In the genomic region with DNA sequence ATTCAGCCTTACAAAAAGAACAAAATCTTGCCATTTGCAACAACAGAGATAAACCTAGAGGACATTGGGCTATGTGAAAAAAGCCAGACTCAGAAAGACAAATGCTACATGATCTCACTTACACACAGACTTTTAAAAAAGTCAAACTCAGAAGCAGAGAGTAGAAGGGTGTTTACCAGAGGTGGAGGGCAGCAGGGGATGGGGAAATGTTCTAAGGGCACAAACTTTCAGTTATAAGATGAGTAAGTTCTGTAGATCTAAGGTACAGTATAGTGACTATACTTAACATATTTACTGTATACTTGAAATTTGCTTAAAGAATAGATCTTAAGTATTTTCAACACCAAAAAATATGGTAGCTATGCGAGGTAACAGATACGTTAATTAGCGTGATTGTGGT, we compare ENCODE assay signal across 26 cellular contexts. TPM values are rescaled to one million over a fixed set of nuclear protein-coding genes. Genes with fewer than 3 reads are reported as not detected.
DNase-seq lines count a peak whose midpoint lies in the region; ATAC-seq and TF ChIP-seq lines count a peak whose summit lies in the region.
"Had no signal": no experiment of that assay in that cellular context is flagged by ENCODE, and none has a peak within 500 bp of the region (broad histone marks: within the 10 kb centered on the region; RNA-seq: fewer than 3 reads in every experiment).

No MANE protein-coding gene starts in this region.

- H3K27ac Mint-ChIP-seq in activated T-cell treated with anti-CD3 and anti-CD28 coated beads, Interleukin-2, amount 50 U/mL, for 72 hours = no peak overlapping the region
- no peak overlapping the region for H3K27ac Mint-ChIP-seq in activated T-cell treated with anti-CD3 and anti-CD28 coated beads, Interleukin-2, amount 50 U/mL, for 24 hours
- H3K27ac Mint-ChIP-seq: CD4-positive, alpha-beta T cell; type B pancreatic cell had no signal

- intact Hi-C loops in OCI-LY7 (cut with micrococcal nuclease; ENCODE audit: unreplicated experiment) (no loop called here), aorta (cut with DNase I) (loop anchor here in 1 of 2 donors (5.0 to 10.0 kb wide), 2 partner anchors 47 to 160 kb away; partner anchors contain the start of gene DUT)

- DNase-seq in activated T-cell treated with anti-CD3 and anti-CD28 coated beads, Interleukin-2, amount 50 U/mL, for 72 hours = no peak
- DNase-seq in activated T-cell treated with anti-CD3 and anti-CD28 coated beads, Interleukin-2, amount 50 U/mL, for 24 hours = no peak
- DNase-seq in OCI-LY7 (ENCODE audit: low spot score) (no peak), aorta (no peak)
- DNase-seq: 8988T; activated CD8-positive, alpha-beta memory T cell treated with anti-CD3 and anti-CD28 coated beads, Interleukin-2, amount 50 U/mL, for 4 hours; body of pancreas; CD4-positive, alpha-beta T cell; mammary epithelial cell; NCI-H1105; NCI-H2029; NCI-H82; OCI-M1; SK-N-SH had no signal

- no peaks in the 10 kb centered on the region for H3K27me3 Mint-ChIP-seq in activated T-cell treated with anti-CD3 and anti-CD28 coated beads, Interleukin-2, amount 50 U/mL, for 72 hours (ENCODE audit: low read depth)
- H3K27me3 Mint-ChIP-seq in activated T-cell treated with anti-CD3 and anti-CD28 coated beads, Interleukin-2, amount 50 U/mL, for 24 hours = peaks cover 17% of the 10 kb centered on the region
- H3K27me3 Mint-ChIP-seq: CD4-positive, alpha-beta T cell; type B pancreatic cell had no signal

- H3K4me2 ChIP-seq in OCI-LY7 (ENCODE audit: low read length) = peak overlapping the region; percentile 93
- H3K4me2 ChIP-seq: SK-N-SH had no signal

- CTCF ChIA-PET in OCI-LY7 (lab: Charles Lee; ENCODE audit: unreplicated experiment) = no interaction called here

- WGBS in aorta, 2 donors = 94 to 99% methylated on average over 3 of the region's 3 CpGs

- H3K36me3 Mint-ChIP-seq in activated T-cell treated with anti-CD3 and anti-CD28 coated beads, Interleukin-2, amount 50 U/mL, for 72 hours (ENCODE audit: insufficient read depth in 2 of 2) = peaks cover 5 to 12% of the 10 kb centered on the region in 2 donors
- peaks cover 3% of the 10 kb centered on the region for H3K36me3 Mint-ChIP-seq in activated T-cell treated with anti-CD3 and anti-CD28 coated beads, Interleukin-2, amount 50 U/mL, for 24 hours (ENCODE audit: low read depth)

- H3K4me3 ChIP-seq in OCI-LY7 (ENCODE audit: low read depth, low read length, poor library complexity, severe bottlenecking) = peak overlapping the region; percentile 19
- no peak overlapping the region for H3K4me3 ChIP-seq in aorta (ENCODE audit: low read length in 2 of 2)
- H3K4me3 ChIP-seq: body of pancreas had no signal

- H3K36me3 ChIP-seq in OCI-LY7 (ENCODE audit: insufficient read depth, low read length) (peaks cover 35% of the 10 kb centered on the region), aorta (ENCODE audit: control insufficient read depth in 1 of 2, insufficient read depth in 2 of 2, low read length in 1 of 2) (no peaks in the 10 kb centered on the region)

- no peak overlapping the region for H2AFZ ChIP-seq in OCI-LY7 (ENCODE audit: low read length)

- H4K20me1 ChIP-seq in OCI-LY7 (ENCODE audit: insufficient read depth, low read length) = peaks cover 6% of the 10 kb centered on the region; the same call in 1 of the 2 replicates

- BruUV-seq in OCI-LY7 (replicated peaks; lab: Mats Ljungman, UMichigan) = no TSS peak

- peaks cover 3 to 4% of the 10 kb centered on the region in 2 donors for H3K9me3 Mint-ChIP-seq in activated T-cell treated with anti-CD3 and anti-CD28 coated beads, Interleukin-2, amount 50 U/mL, for 72 hours
- peaks cover 6% of the 10 kb centered on the region for H3K9me3 Mint-ChIP-seq in activated T-cell treated with anti-CD3 and anti-CD28 coated beads, Interleukin-2, amount 50 U/mL, for 24 hours
- H3K9me3 Mint-ChIP-seq: CD4-positive, alpha-beta T cell had no signal

- H3K79me2 ChIP-seq in OCI-LY7 (ENCODE audit: insufficient read depth, low read depth, low read length) = peaks cover 82% of the 10 kb centered on the region

- H3K27me3 ChIP-seq in aorta (ENCODE audit: control insufficient read depth in 1 of 2, insufficient read depth in 2 of 2, low read length in 1 of 2) = no peaks in the 10 kb centered on the region
- H3K27me3 ChIP-seq: body of pancreas had no signal

- H3K4me3 Mint-ChIP-seq in activated T-cell treated with anti-CD3 and anti-CD28 coated beads, Interleukin-2, amount 50 U/mL, for 72 hours = no peak overlapping the region
- H3K4me3 Mint-ChIP-seq in activated T-cell treated with anti-CD3 and anti-CD28 coated beads, Interleukin-2, amount 50 U/mL, for 24 hours = no peak overlapping the region
- H3K4me3 Mint-ChIP-seq: CD4-positive, alpha-beta T cell; type B pancreatic cell had no signal

- POLR2A ChIA-PET in OCI-LY7 (lab: Charles Lee) = no interaction called here

- no peak for TF ChIP-seq CTCF in OCI-LY7 (conservative IDR thresholded peaks at IDR 0.05; ENCODE audit: low read length)

- peak; percentile 27 to 31 for ATAC-seq in activated T-cell treated with anti-CD3 and anti-CD28 coated beads, Interleukin-2, amount 50 U/mL, for 72 hours (replicated peaks in 1 of 2)
- peak; percentile 25 for ATAC-seq in HG02610 (IDR thresholded peaks at IDR 0.05; ENCODE audit: unreplicated experiment)
- ATAC-seq in aorta (ENCODE audit: low FRiP score) = no peak
- no peak for ATAC-seq in HG03457 (IDR thresholded peaks at IDR 0.05; ENCODE audit: unreplicated experiment)
- no peak for ATAC-seq in HG03135 (IDR thresholded peaks at IDR 0.05; ENCODE audit: unreplicated experiment)
- ATAC-seq in GM21717 (IDR thresholded peaks at IDR 0.05; ENCODE audit: unreplicated experiment) = no peak
- ATAC-seq: body of pancreas, HepG2 had no signal

- H3K27ac ChIP-seq in OCI-LY7 (ENCODE audit: low read depth, low read length, poor library complexity, severe bottlenecking) (no peak overlapping the region), aorta (ENCODE audit: low read depth in 1 of 2, low read length in 2 of 2) (peak overlapping the region; percentile 14 to 28)
- H3K27ac ChIP-seq: body of pancreas, HL-60, VCaP had no signal

- H3K4me1 Mint-ChIP-seq in activated T-cell treated with anti-CD3 and anti-CD28 coated beads, Interleukin-2, amount 50 U/mL, for 72 hours (ENCODE audit: low read depth) = peaks cover 23% of the 10 kb centered on the region
- H3K4me1 Mint-ChIP-seq in activated T-cell treated with anti-CD3 and anti-CD28 coated beads, Interleukin-2, amount 50 U/mL, for 24 hours (ENCODE audit: low read depth) = peaks cover 20% of the 10 kb centered on the region

- H3K9me3 ChIP-seq in OCI-LY7 (ENCODE audit: low read length) (peaks cover 21% of the 10 kb centered on the region; the same call in 1 of the 2 replicates), aorta (ENCODE audit: control insufficient read depth, low read length) (no peaks in the 10 kb centered on the region)
- H3K9me3 ChIP-seq: body of pancreas had no signal

- H3K4me1 ChIP-seq in OCI-LY7 (ENCODE audit: insufficient read depth, low read length, poor library complexity, severe bottlenecking) (peaks cover 51% of the 10 kb centered on the region), aorta (ENCODE audit: control insufficient read depth in 1 of 2, insufficient read depth in 2 of 2, low read length in 2 of 2) (no peaks in the 10 kb centered on the region)

- H3K9me2 ChIP-seq in OCI-LY7 (ENCODE audit: insufficient read depth, low read length) = no peaks in the 10 kb centered on the region
- H3K9me2 ChIP-seq: SK-N-SH had no signal

RNA-seq across cellular contexts. Expression of gene MYEF2, which starts 3.0 kb away (rescaled TPM):
- total RNA-seq in activated T-cell treated with anti-CD3 and anti-CD28 coated beads, Interleukin-2, amount 50 U/mL, for 72 hours = 10 to 100 TPM; 44.2 to 47.6 TPM
- total RNA-seq in OCI-LY7 (2014; rRNA removed; shearing (Covaris generic)) = 44.0 and 57.1 TPM in 2 replicates
- total RNA-seq in OCI-LY7 (2022) (107 and 129 TPM in 2 replicates), aorta (100 to 1,000 TPM in 1 of 2 donors, 10 to 100 TPM in 1; 73.0 to 105 TPM)
- 10 to 100 TPM; 16.7 to 75.1 TPM for polyA plus RNA-seq in aorta

RNA-seq across cellular contexts. Expression of gene CTXN2, which starts 16.3 kb away (rescaled TPM):
- not detected for total RNA-seq in activated T-cell treated with anti-CD3 and anti-CD28 coated beads, Interleukin-2, amount 50 U/mL, for 72 hours
- 0.41 TPM in 1 of 2 replicates, not detected in the other for total RNA-seq in OCI-LY7 (2014; rRNA removed; shearing (Covaris generic))
- total RNA-seq in OCI-LY7 (2022) (0.34 and 0.35 TPM in 2 replicates), aorta (not detected)
- polyA plus RNA-seq in aorta = not detected
- total RNA-seq: CD4-positive, alpha-beta T cell; HepG2; LHCN-M2; mammary epithelial cell; skeletal muscle tissue; T-helper 2 cell treated with Interferon-gamma antibody and Interleukin-4, amounts not matched to agents 100 ng/mL and 5 ng/mL, for 36 hours had no signal
- polyA plus RNA-seq: HepG2, mammary epithelial cell had no signal

RNA-seq across cellular contexts. Expression of gene SLC12A1, which starts 31.0 kb away (rescaled TPM):
- total RNA-seq in activated T-cell treated with anti-CD3 and anti-CD28 coated beads, Interleukin-2, amount 50 U/mL, for 72 hours = not detected
- not detected in 2 replicates for total RNA-seq in OCI-LY7 (2014; rRNA removed; shearing (Covaris generic))
- total RNA-seq in OCI-LY7 (2022) = not detected in 2 replicates
- total RNA-seq in aorta = under 1 TPM; 0.42 to 0.81 TPM
- under 1 TPM in 1 of 2 donors, not detected in 1; 0.23 TPM for polyA plus RNA-seq in aorta
- total RNA-seq: body of pancreas; CD4-positive, alpha-beta T cell; HepG2; LHCN-M2; mammary epithelial cell; pulmonary artery endothelial cell; skeletal muscle tissue; T-helper 2 cell treated with Interferon-gamma antibody and Interleukin-4, amounts not matched to agents 100 ng/mL and 5 ng/mL, for 36 hours had no signal
- polyA plus RNA-seq: HepG2, mammary epithelial cell, SK-N-SH had no signal

RNA-seq across cellular contexts. Expression of gene SLC24A5, which starts 54.3 kb away (rescaled TPM):
- not detected for total RNA-seq in activated T-cell treated with anti-CD3 and anti-CD28 coated beads, Interleukin-2, amount 50 U/mL, for 72 hours
- total RNA-seq in OCI-LY7 (2014; rRNA removed; shearing (Covaris generic)) = not detected in 2 replicates
- total RNA-seq in OCI-LY7 (2022) (not detected in 2 replicates), aorta (not detected)
- under 1 TPM in 1 of 2 donors, not detected in 1; 0.41 TPM for polyA plus RNA-seq in aorta
- total RNA-seq: body of pancreas; CD4-positive, alpha-beta T cell; HepG2; LHCN-M2; mammary epithelial cell; pulmonary artery endothelial cell; skeletal muscle tissue; T-helper 2 cell treated with Interferon-gamma antibody and Interleukin-4, amounts not matched to agents 100 ng/mL and 5 ng/mL, for 36 hours had no signal
- polyA plus RNA-seq: HepG2, mammary epithelial cell, SK-N-SH had no signal

Comparison
In these comparisons a context has a peak if more than half of its experiments do, and no peak if none do; other contexts are left out.
1. ATAC-seq: peak in activated T-cell treated with anti-CD3 and anti-CD28 coated beads, Interleukin-2, amount 50 U/mL, for 72 hours (2 of 2) and HG02610 (single experiment); none in aorta (single experiment), HG03457 (single experiment), HG03135 (single experiment) and GM21717 (single experiment).